ENCODE assay signal across 9 cellular contexts in the genomic region with DNA sequence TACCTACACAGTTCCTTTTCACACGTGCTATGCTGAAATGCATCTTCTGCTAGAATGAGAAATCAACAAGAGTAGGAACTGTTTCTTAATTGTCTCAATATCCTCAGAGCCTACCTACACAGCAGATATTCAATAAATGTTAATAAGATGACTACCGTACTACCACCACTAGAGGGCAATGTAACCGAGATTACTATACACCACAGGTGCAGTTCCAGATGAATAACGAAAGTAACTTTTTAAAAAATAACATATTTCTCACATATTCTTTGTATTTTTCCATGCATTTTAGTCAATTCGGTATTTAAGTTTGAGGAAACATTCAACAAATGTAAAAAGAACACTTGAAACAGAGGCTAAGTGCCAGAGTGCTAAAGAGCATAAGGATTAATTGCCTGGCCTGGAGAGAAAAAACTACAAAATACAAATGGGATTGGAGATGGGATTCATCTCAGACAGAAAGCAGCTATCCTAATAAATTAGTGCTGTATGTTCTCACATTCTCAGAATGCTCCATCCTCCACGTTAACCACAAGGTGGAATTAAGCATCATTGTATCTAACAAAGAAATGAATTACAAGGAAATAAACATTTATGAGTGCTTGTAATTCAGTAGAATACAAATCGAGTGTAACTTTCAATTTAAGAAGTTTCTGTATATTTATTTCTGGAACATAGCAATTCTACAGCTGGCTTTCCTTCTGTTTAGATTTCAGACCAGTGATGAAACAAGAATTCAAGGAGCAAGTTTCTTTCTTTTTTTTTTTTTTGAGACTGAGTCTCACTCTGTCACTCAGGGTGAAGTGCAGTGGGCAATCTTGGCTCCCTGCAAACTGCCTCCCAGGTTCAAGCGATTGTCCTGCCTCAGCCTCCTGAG. TPM values are rescaled to one million over a fixed set of nuclear protein-coding genes. Genes with fewer than 3 reads are reported as not detected.
DNase-seq lines count a peak whose midpoint lies in the region; ATAC-seq and TF ChIP-seq lines count a peak whose summit lies in the region.
"Had no signal": no experiment of that assay in that cellular context is flagged by ENCODE, and none has a peak within 500 bp of the region (broad histone marks: within the 10 kb centered on the region; RNA-seq: fewer than 3 reads in every experiment).

No MANE protein-coding gene starts in this region.

- peak; percentile 96 for ATAC-seq in GM18511 (IDR thresholded peaks at IDR 0.05; ENCODE audit: unreplicated experiment)
- peak; percentile 96 for ATAC-seq in HG02885 (IDR thresholded peaks at IDR 0.05; ENCODE audit: poor library complexity, unreplicated experiment)

- peaks cover 6% of the 10 kb centered on the region for H3K27me3 ChIP-seq in BJ (ENCODE audit: control insufficient read depth, insufficient read depth, low read length)

- DNase-seq in BJ (ENCODE audit: low read depth) (no peak), NCI-H1694 (lab: John Stamatoyannopoulos, UW) (peak; percentile 61), glomerular endothelial cell (ENCODE audit: extremely low read depth, low read depth, low spot score) (peak; percentile 34), renal cortical epithelial cell (ENCODE audit: low read depth) (peak; percentile 59)
- DNase-seq in stimulated activated CD4-positive, alpha-beta T cell treated with anti-CD3 and anti-CD28 coated beads, Interleukin-1b, Interleukin-23, amount 100 ng/mL, for 48 hours, result no peak

- H3K27ac ChIP-seq in VCaP, result peak overlapping the region; percentile 35
- H3K27ac ChIP-seq: SJSA1 had no signal

- H3K4me3 ChIP-seq in BJ (ENCODE audit: low read depth, low read length), result no peak overlapping the region
- H3K4me3 ChIP-seq: SJSA1 had no signal

- no peaks in the 10 kb centered on the region for H3K36me3 ChIP-seq in BJ (ENCODE audit: control insufficient read depth, insufficient read depth, low read length)
- H3K36me3 ChIP-seq: SJSA1 had no signal

- TF ChIP-seq CTCF in BJ (IDR thresholded peaks at IDR 0.05; ENCODE audit: insufficient read depth, low read depth, low read length) (peak; percentile 53), VCaP (conservative IDR thresholded peaks at IDR 0.05) (peak; percentile 77)

- POLR2A ChIA-PET in BJ (lab: Charles Lee), result no interaction called here

- CTCF ChIA-PET in BJ (lab: Yijun Ruan, JAX), result interaction anchor here (0.8 to 2.4 kb wide), 8 partner anchors 9 to 304 kb away, joined by 3 to 9 read pairs (median 3); no protein-coding TSS in a partner anchor

RNA-seq across cellular contexts. Expression of a gene that starts 20.3 kb away (rescaled TPM):
- 3.6 and 7.6 TPM in 2 replicates for polyA plus RNA-seq in BJ (2011; rRNA removed)
- 8.2 and 8.6 TPM in 2 replicates for polyA minus RNA-seq in BJ (2011; rRNA and poly(A)+ RNA removed)
- total RNA-seq in glomerular endothelial cell (3.9 and 8.0 TPM in 2 replicates), renal cortical epithelial cell (5.6 and 11.7 TPM in 2 replicates)

Comparison
In these comparisons a context has a peak if more than half of its experiments do, and no peak if none do; other contexts are left out.
1. DNase-seq: peak in NCI-H1694 (single experiment), glomerular endothelial cell (single experiment) and renal cortical epithelial cell (single experiment); none in BJ (single experiment) and stimulated activated CD4-positive, alpha-beta T cell treated with anti-CD3 and anti-CD28 coated beads, Interleukin-1b, Interleukin-23, amount 100 ng/mL, for 48 hours (single experiment).